ENCODE assay signal across 19 cellular contexts in genomic region chr5:132069994-132070393, GRCh38. TPM values are rescaled to one million over a fixed set of nuclear protein-coding genes. Genes with fewer than 3 reads are reported as not detected.
DNase-seq lines count a peak whose midpoint lies in the region; ATAC-seq and TF ChIP-seq lines count a peak whose summit lies in the region.
"Had no signal": no experiment of that assay in that cellular context is flagged by ENCODE, and none has a peak within 500 bp of the region (broad histone marks: within the 10 kb centered on the region; RNA-seq: fewer than 3 reads in every experiment).

No MANE protein-coding gene starts in this region.

- H3K4me3 Mint-ChIP-seq in activated CD8-positive, alpha-beta T cell treated with anti-CD3 and anti-CD28 coated beads for 36 hours, result no peak overlapping the region
- no peak overlapping the region for H3K4me3 Mint-ChIP-seq in activated CD8-positive, alpha-beta T cell treated with anti-CD3 and anti-CD28 coated beads, Interleukin-2, amount 10 ng/mL, durations not matched to agents 7 days and 5 days
- no peak overlapping the region for H3K4me3 Mint-ChIP-seq in activated T-helper 2 cell treated with anti-CD3 and anti-CD28 coated beads, Interferon-gamma antibody, Interleukin-2, Interleukin-4, amounts not matched to agents 10 μg/mL and 5 μg/mL and 100 μg/mL, durations not matched to agents 14 hours and 24 hours and 36 hours (ENCODE audit: low read depth)
- H3K4me3 Mint-ChIP-seq: CD4-positive, alpha-beta T cell had no signal

- peak overlapping the region in 1 of 11 experiments; percentile 18; a peak in 2 of 22 replicates for H3K27ac ChIP-seq in BLaER1 treated with 17β-estradiol and CSF1 and Interleukin-3, amounts not matched to agents 10 nM and 100 nM
- H3K27ac ChIP-seq in osteoblast (ENCODE audit: low read depth, low read length) (no peak overlapping the region), caudate nucleus (ENCODE audit: low read depth, low read length) (no peak overlapping the region)

- no peaks in the 10 kb centered on the region for H3K36me3 ChIP-seq in BLaER1 treated with 17β-estradiol and CSF1 and Interleukin-3, amounts not matched to agents 10 nM and 100 nM
- no peaks in the 10 kb centered on the region for H3K36me3 ChIP-seq in osteoblast (ENCODE audit: insufficient read depth, low read length)

- no peaks in the 10 kb centered on the region for H3K9me3 Mint-ChIP-seq in activated CD8-positive, alpha-beta T cell treated with anti-CD3 and anti-CD28 coated beads for 36 hours
- no peaks in the 10 kb centered on the region for H3K9me3 Mint-ChIP-seq in activated CD8-positive, alpha-beta T cell treated with anti-CD3 and anti-CD28 coated beads, Interleukin-2, amount 10 ng/mL, durations not matched to agents 7 days and 5 days (ENCODE audit: insufficient read depth)
- no peaks in the 10 kb centered on the region for H3K9me3 Mint-ChIP-seq in activated T-helper 2 cell treated with anti-CD3 and anti-CD28 coated beads, Interferon-gamma antibody, Interleukin-2, Interleukin-4, amounts not matched to agents 10 μg/mL and 5 μg/mL and 100 μg/mL, durations not matched to agents 14 hours and 24 hours and 36 hours
- H3K9me3 Mint-ChIP-seq: CD4-positive, alpha-beta T cell had no signal

- CTCF ChIA-PET in activated CD8-positive, alpha-beta T cell treated with anti-CD3 and anti-CD28 coated beads for 36 hours (lab: Charles Lee), result no interaction called here
- CTCF ChIA-PET in activated CD8-positive, alpha-beta T cell treated with anti-CD3 and anti-CD28 coated beads, Interleukin-2, amount 10 ng/mL, durations not matched to agents 7 days and 5 days (lab: Charles Lee), result interaction anchor here (0.9 to 1.0 kb wide), 2 partner anchors 10 to 223 kb away, joined by 3 read pairs; no protein-coding TSS in a partner anchor

- H3K27me3 ChIP-seq in BLaER1 treated with 17β-estradiol and CSF1 and Interleukin-3, amounts not matched to agents 10 nM and 100 nM, result peaks cover 0 to 88% (median 0%) of the 10 kb centered on the region in 11 experiments; a peak in 10 of 22 replicates
- no peaks in the 10 kb centered on the region for H3K27me3 ChIP-seq in osteoblast (ENCODE audit: insufficient read depth, low read length)

- no peak overlapping the region for H2AFZ ChIP-seq in osteoblast (ENCODE audit: low read length)

- no peak for ATAC-seq in activated CD8-positive, alpha-beta T cell treated with anti-CD3 and anti-CD28 coated beads for 36 hours
- no peak for ATAC-seq in activated CD8-positive, alpha-beta T cell treated with anti-CD3 and anti-CD28 coated beads, Interleukin-2, amount 10 ng/mL, durations not matched to agents 7 days and 5 days
- ATAC-seq: PC-3 had no signal

- no peaks in the 10 kb centered on the region for H3K27me3 Mint-ChIP-seq in activated CD8-positive, alpha-beta T cell treated with anti-CD3 and anti-CD28 coated beads for 36 hours
- no peaks in the 10 kb centered on the region for H3K27me3 Mint-ChIP-seq in activated CD8-positive, alpha-beta T cell treated with anti-CD3 and anti-CD28 coated beads, Interleukin-2, amount 10 ng/mL, durations not matched to agents 7 days and 5 days (ENCODE audit: low read depth)
- no peaks in the 10 kb centered on the region for H3K27me3 Mint-ChIP-seq in activated T-helper 2 cell treated with anti-CD3 and anti-CD28 coated beads, Interferon-gamma antibody, Interleukin-2, Interleukin-4, amounts not matched to agents 10 μg/mL and 5 μg/mL and 100 μg/mL, durations not matched to agents 14 hours and 24 hours and 36 hours (ENCODE audit: low read depth)
- H3K27me3 Mint-ChIP-seq: CD4-positive, alpha-beta T cell had no signal

- peaks cover 0 to 97% (median 0%) of the 10 kb centered on the region in 11 experiments; a peak in 6 of 22 replicates for H4K20me1 ChIP-seq in BLaER1 treated with 17β-estradiol and CSF1 and Interleukin-3, amounts not matched to agents 10 nM and 100 nM
- peaks cover 2% of the 10 kb centered on the region for H4K20me1 ChIP-seq in osteoblast (ENCODE audit: insufficient read depth, low read length)

- no peak for DNase-seq in activated CD8-positive, alpha-beta T cell treated with anti-CD3 and anti-CD28 coated beads for 36 hours
- no peak for DNase-seq in activated CD8-positive, alpha-beta T cell treated with anti-CD3 and anti-CD28 coated beads, Interleukin-2, amount 10 ng/mL, durations not matched to agents 7 days and 5 days
- DNase-seq in activated T-helper 2 cell treated with anti-CD3 and anti-CD28 coated beads, Interferon-gamma antibody, Interleukin-2, Interleukin-4, amounts not matched to agents 10 μg/mL and 5 μg/mL and 100 μg/mL, durations not matched to agents 14 hours and 24 hours and 36 hours (ENCODE audit: low spot score), result no peak
- DNase-seq in osteoblast (ENCODE audit: insufficient read length, low spot score, missing footprints) (peak; percentile 3), head of caudate nucleus (no peak), caudate nucleus (lab: John Stamatoyannopoulos, UW) (no peak), NCI-H146 (lab: John Stamatoyannopoulos, UW) (no peak)
- DNase-seq: CD4-positive, alpha-beta T cell; Kasumi-1; NCI-H1105 treated with DMSO at 0.1 percent for 48 hours; NCI-H2029; NCI-H446; NCI-H524 treated with DMSO at 0.1 percent for 48 hours; NCI-H82; NK-92 treated with Interleukin-12 subunit alpha and Interleukin-12 subunit beta, amount 100 ng/mL, for 24 hours; PC-3 had no signal

- peak overlapping the region; percentile 65 for H3K27ac Mint-ChIP-seq in activated CD8-positive, alpha-beta T cell treated with anti-CD3 and anti-CD28 coated beads for 36 hours
- H3K27ac Mint-ChIP-seq in activated CD8-positive, alpha-beta T cell treated with anti-CD3 and anti-CD28 coated beads, Interleukin-2, amount 10 ng/mL, durations not matched to agents 7 days and 5 days, result no peak overlapping the region
- peak overlapping the region; percentile 89 for H3K27ac Mint-ChIP-seq in activated T-helper 2 cell treated with anti-CD3 and anti-CD28 coated beads, Interferon-gamma antibody, Interleukin-2, Interleukin-4, amounts not matched to agents 10 μg/mL and 5 μg/mL and 100 μg/mL, durations not matched to agents 14 hours and 24 hours and 36 hours
- H3K27ac Mint-ChIP-seq: CD4-positive, alpha-beta T cell had no signal

- POLR2A ChIA-PET in activated CD8-positive, alpha-beta T cell treated with anti-CD3 and anti-CD28 coated beads for 36 hours (lab: Charles Lee), result interaction anchor here (1.0 to 2.0 kb wide), 2 partner anchors 29 to 35 kb away, joined by 3 to 6 read pairs; no protein-coding TSS in a partner anchor
- POLR2A ChIA-PET in activated CD8-positive, alpha-beta T cell treated with anti-CD3 and anti-CD28 coated beads, Interleukin-2, amount 10 ng/mL, durations not matched to agents 7 days and 5 days (lab: Charles Lee), result no interaction called here

- no peak for TF ChIP-seq CTCF in activated CD8-positive, alpha-beta T cell treated with anti-CD3 and anti-CD28 coated beads for 36 hours (IDR thresholded peaks at IDR 0.05)
- TF ChIP-seq CTCF in osteoblast (IDR thresholded peaks at IDR 0.05; ENCODE audit: extremely low read depth, low read depth, low read length), result no peak

- peaks cover 32 to 69% (median 61%) of the 10 kb centered on the region in 10 experiments for H3K4me1 ChIP-seq in BLaER1 treated with 17β-estradiol and CSF1 and Interleukin-3, amounts not matched to agents 10 nM and 100 nM
- peaks cover 13% of the 10 kb centered on the region for H3K4me1 ChIP-seq in osteoblast (ENCODE audit: insufficient read depth, low read length)

- peaks cover 59% of the 10 kb centered on the region for H3K4me1 Mint-ChIP-seq in activated CD8-positive, alpha-beta T cell treated with anti-CD3 and anti-CD28 coated beads for 36 hours (ENCODE audit: low read depth)
- H3K4me1 Mint-ChIP-seq in activated CD8-positive, alpha-beta T cell treated with anti-CD3 and anti-CD28 coated beads, Interleukin-2, amount 10 ng/mL, durations not matched to agents 7 days and 5 days (ENCODE audit: low read depth), result peaks cover 60% of the 10 kb centered on the region
- H3K4me1 Mint-ChIP-seq in activated T-helper 2 cell treated with anti-CD3 and anti-CD28 coated beads, Interferon-gamma antibody, Interleukin-2, Interleukin-4, amounts not matched to agents 10 μg/mL and 5 μg/mL and 100 μg/mL, durations not matched to agents 14 hours and 24 hours and 36 hours (ENCODE audit: low read depth), result peaks cover 71% of the 10 kb centered on the region

- H3K4me3 ChIP-seq in BLaER1 treated with 17β-estradiol and CSF1 and Interleukin-3, amounts not matched to agents 10 nM and 100 nM, result no peak overlapping the region
- no peak overlapping the region for H3K4me3 ChIP-seq in osteoblast (ENCODE audit: insufficient read depth, low read length)

- H3K79me2 ChIP-seq in osteoblast (ENCODE audit: insufficient read depth, low read length), result no peaks in the 10 kb centered on the region

- intact Hi-C loops in activated CD8-positive, alpha-beta T cell treated with anti-CD3 and anti-CD28 coated beads for 36 hours (cut with micrococcal nuclease), result loop anchor here (5.0 to 10.0 kb wide), 3 partner anchors 42 to 305 kb away; no protein-coding TSS in a partner anchor
- intact Hi-C loops in activated T-helper 2 cell treated with anti-CD3 and anti-CD28 coated beads, Interferon-gamma antibody, Interleukin-2, Interleukin-4, amounts not matched to agents 10 μg/mL and 5 μg/mL and 100 μg/mL, durations not matched to agents 14 hours and 24 hours and 36 hours (cut with micrococcal nuclease), result loop anchor here (1.0 to 10.0 kb wide), 6 partner anchors 13 to 275 kb away; partner anchors contain the start of genes FNIP1 and SLC22A4
- intact Hi-C loops in head of caudate nucleus (cut with DNase I), result no loop called here

- peaks cover 9% of the 10 kb centered on the region for H3K36me3 Mint-ChIP-seq in activated CD8-positive, alpha-beta T cell treated with anti-CD3 and anti-CD28 coated beads for 36 hours (ENCODE audit: low read depth)
- H3K36me3 Mint-ChIP-seq in activated CD8-positive, alpha-beta T cell treated with anti-CD3 and anti-CD28 coated beads, Interleukin-2, amount 10 ng/mL, durations not matched to agents 7 days and 5 days (ENCODE audit: low read depth), result no peaks in the 10 kb centered on the region
- H3K36me3 Mint-ChIP-seq in activated T-helper 2 cell treated with anti-CD3 and anti-CD28 coated beads, Interferon-gamma antibody, Interleukin-2, Interleukin-4, amounts not matched to agents 10 μg/mL and 5 μg/mL and 100 μg/mL, durations not matched to agents 14 hours and 24 hours and 36 hours (ENCODE audit: low read depth), result peaks cover 14% of the 10 kb centered on the region

- H3K9ac ChIP-seq in BLaER1 treated with 17β-estradiol and CSF1 and Interleukin-3, amounts not matched to agents 10 nM and 100 nM, result no peak overlapping the region

- H3K9me3 ChIP-seq in BLaER1 treated with 17β-estradiol and CSF1 and Interleukin-3, amounts not matched to agents 10 nM and 100 nM (replicated peaks in 1 of 11), result no peaks in the 10 kb centered on the region
- H3K9me3 ChIP-seq in osteoblast (ENCODE audit: low read depth, low read length), result no peaks in the 10 kb centered on the region

- peak overlapping the region; percentile 20 to 88 (median 77); a peak in 19 of 22 replicates for H3K4me2 ChIP-seq in BLaER1 treated with 17β-estradiol and CSF1 and Interleukin-3, amounts not matched to agents 10 nM and 100 nM
- no peak overlapping the region for H3K4me2 ChIP-seq in osteoblast (ENCODE audit: insufficient read depth, low read length)

RNA-seq across cellular contexts. Expression of gene CSF2, which starts 3.6 kb away (rescaled TPM):
- 10 to 100 TPM; 61.5 to 64.1 TPM for total RNA-seq in activated CD8-positive, alpha-beta T cell treated with anti-CD3 and anti-CD28 coated beads for 36 hours
- total RNA-seq in activated CD8-positive, alpha-beta T cell treated with anti-CD3 and anti-CD28 coated beads, Interleukin-2, amount 10 ng/mL, durations not matched to agents 7 days and 5 days, result under 1 TPM; 0.55 to 0.61 TPM
- 764 and 772 TPM in 2 replicates for total RNA-seq in activated T-helper 2 cell treated with anti-CD3 and anti-CD28 coated beads, Interferon-gamma antibody, Interleukin-2, Interleukin-4, amounts not matched to agents 10 μg/mL and 5 μg/mL and 100 μg/mL, durations not matched to agents 14 hours and 24 hours and 36 hours
- not detected in 2 replicates for total RNA-seq in osteoblast
- total RNA-seq: CD4-positive, alpha-beta T cell had no signal

RNA-seq across cellular contexts. Expression of gene IL3, which starts 9.5 kb away (rescaled TPM):
- under 1 TPM; 0.25 to 0.98 TPM for total RNA-seq in activated CD8-positive, alpha-beta T cell treated with anti-CD3 and anti-CD28 coated beads for 36 hours
- total RNA-seq in activated CD8-positive, alpha-beta T cell treated with anti-CD3 and anti-CD28 coated beads, Interleukin-2, amount 10 ng/mL, durations not matched to agents 7 days and 5 days, result not detected
- 140 and 142 TPM in 2 replicates for total RNA-seq in activated T-helper 2 cell treated with anti-CD3 and anti-CD28 coated beads, Interferon-gamma antibody, Interleukin-2, Interleukin-4, amounts not matched to agents 10 μg/mL and 5 μg/mL and 100 μg/mL, durations not matched to agents 14 hours and 24 hours and 36 hours
- total RNA-seq in osteoblast, result not detected in 2 replicates
- total RNA-seq: A172; CD4-positive, alpha-beta T cell; M059J; PC-3 had no signal

RNA-seq across cellular contexts. Expression of gene ACSL6, which starts 58.5 kb away (rescaled TPM):
- total RNA-seq in activated CD8-positive, alpha-beta T cell treated with anti-CD3 and anti-CD28 coated beads for 36 hours, result 1 to 10 TPM; 3.3 to 4.7 TPM
- 10 to 100 TPM; 20.8 to 21.5 TPM for total RNA-seq in activated CD8-positive, alpha-beta T cell treated with anti-CD3 and anti-CD28 coated beads, Interleukin-2, amount 10 ng/mL, durations not matched to agents 7 days and 5 days
- 27.7 and 34.0 TPM in 2 replicates for total RNA-seq in activated T-helper 2 cell treated with anti-CD3 and anti-CD28 coated beads, Interferon-gamma antibody, Interleukin-2, Interleukin-4, amounts not matched to agents 10 μg/mL and 5 μg/mL and 100 μg/mL, durations not matched to agents 14 hours and 24 hours and 36 hours
- not detected in 2 replicates for total RNA-seq in osteoblast
- total RNA-seq: M059J had no signal

Comparison
In these comparisons a context has a peak if more than half of its experiments do, and no peak if none do; other contexts are left out.
1. RNA of gene CSF2, which starts 3.6 kb away (total RNA-seq): 764 to 772 TPM in activated T-helper 2 cell treated with anti-CD3 and anti-CD28 coated beads, Interferon-gamma antibody, Interleukin-2, Interleukin-4, amounts not matched to agents 10 μg/mL and 5 μg/mL and 100 μg/mL, durations not matched to agents 14 hours and 24 hours and 36 hours and 61.5 to 64.1 TPM in activated CD8-positive, alpha-beta T cell treated with anti-CD3 and anti-CD28 coated beads for 36 hours; 0.55 to 0.61 TPM in activated CD8-positive, alpha-beta T cell treated with anti-CD3 and anti-CD28 coated beads, Interleukin-2, amount 10 ng/mL, durations not matched to agents 7 days and 5 days and not detected in osteoblast; every median in the first group is over 10 times any median in the second.
2. RNA of gene IL3, which starts 9.5 kb away (total RNA-seq): 140 to 142 TPM in activated T-helper 2 cell treated with anti-CD3 and anti-CD28 coated beads, Interferon-gamma antibody, Interleukin-2, Interleukin-4, amounts not matched to agents 10 μg/mL and 5 μg/mL and 100 μg/mL, durations not matched to agents 14 hours and 24 hours and 36 hours; 0.25 to 0.98 TPM in activated CD8-positive, alpha-beta T cell treated with anti-CD3 and anti-CD28 coated beads for 36 hours, not detected in activated CD8-positive, alpha-beta T cell treated with anti-CD3 and anti-CD28 coated beads, Interleukin-2, amount 10 ng/mL, durations not matched to agents 7 days and 5 days and not detected in osteoblast; every median in the first group is over 10 times any median in the second.